In the genomic region with DNA sequence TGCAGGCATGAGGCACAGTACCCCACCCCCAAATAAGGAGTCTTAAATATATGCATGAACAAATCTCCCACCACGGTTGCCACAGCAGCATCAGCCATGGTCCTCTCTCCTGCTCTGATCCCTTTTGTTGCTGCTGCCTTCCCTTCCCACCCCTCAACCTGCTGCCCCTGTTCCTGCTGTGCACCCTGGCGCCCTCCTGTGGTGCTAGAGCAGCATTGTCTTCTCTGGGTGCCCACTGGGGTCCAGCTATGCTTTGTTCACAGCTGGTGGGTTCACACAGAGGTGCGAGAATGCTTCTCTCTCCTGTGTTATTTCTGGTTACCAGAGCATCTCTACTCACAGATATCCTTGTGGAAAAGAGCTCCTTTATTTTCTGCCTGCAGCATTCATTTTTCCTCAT, we compare ENCODE assay signal across 10 cellular contexts.
DNase-seq lines count a peak whose midpoint lies in the region; ATAC-seq, FAIRE-seq and TF ChIP-seq lines count a peak whose summit lies in the region.
"Had no signal": no experiment of that assay in that cellular context is flagged by ENCODE, and none has a peak within 500 bp of the region (broad histone marks: within the 10 kb centered on the region; RNA-seq: fewer than 3 reads in every experiment).

No MANE protein-coding gene starts in this region.

- peak in 1 of 2 donors; percentile 26 for ATAC-seq in activated T-cell treated with anti-CD3 and anti-CD28 coated beads, Interleukin-2, amount 50 U/mL, for 72 hours (replicated peaks in 1 of 2)
- no peak for ATAC-seq in aorta (ENCODE audit: low FRiP score)

- no peaks in the 10 kb centered on the region for H3K27me3 Mint-ChIP-seq in activated T-cell treated with anti-CD3 and anti-CD28 coated beads, Interleukin-2, amount 50 U/mL, for 72 hours (ENCODE audit: low read depth)

- DNase-seq in activated T-cell treated with anti-CD3 and anti-CD28 coated beads, Interleukin-2, amount 50 U/mL, for 72 hours: peak; percentile 19 to 27
- DNase-seq in activated T-cell treated with anti-CD3 and anti-CD28 coated beads for 4 hours (no peak), M059J (ENCODE audit: low read depth) (peak; percentile 2), colonic mucosa (peak; percentile 23), small intestine (peak; percentile 5), aorta (no peak), ureter (ENCODE audit: low spot score) (no peak), cardiac septum (ENCODE audit: low spot score) (no peak)

- WGBS in small intestine, 3 donors: 47 to 63% (median 60%) methylated on average over 3 of the region's 3 CpGs
- WGBS in aorta, 2 donors: 19 to 27% methylated on average over 3 of the region's 3 CpGs

- no peak overlapping the region for H3K27ac Mint-ChIP-seq in activated T-cell treated with anti-CD3 and anti-CD28 coated beads, Interleukin-2, amount 50 U/mL, for 72 hours
- H3K27ac Mint-ChIP-seq: activated T-helper 2 cell treated with anti-CD3 and anti-CD28 coated beads, Interferon-gamma antibody, Interleukin-2, Interleukin-4, amounts not matched to agents 10 μg/mL and 5 μg/mL and 100 μg/mL, durations not matched to agents 14 hours and 24 hours and 36 hours; memory B cell had no signal

- no peaks in the 10 kb centered on the region for H3K36me3 ChIP-seq in colonic mucosa
- peaks cover 0 to 2% of the 10 kb centered on the region in 2 donors for H3K36me3 ChIP-seq in small intestine (ENCODE audit: control insufficient read depth in 2 of 2, insufficient read depth in 2 of 2, low read length in 2 of 2)
- peaks cover 1 to 2% of the 10 kb centered on the region in 2 donors for H3K36me3 ChIP-seq in aorta (ENCODE audit: control insufficient read depth in 1 of 2, insufficient read depth in 2 of 2, low read length in 1 of 2)

- no peak overlapping the region for H3K9ac ChIP-seq in colonic mucosa (ENCODE audit: low read depth in 2 of 2, low read length in 2 of 2)

- H3K9me3 Mint-ChIP-seq in activated T-cell treated with anti-CD3 and anti-CD28 coated beads, Interleukin-2, amount 50 U/mL, for 72 hours: no peaks in the 10 kb centered on the region
- H3K9me3 Mint-ChIP-seq: activated T-helper 2 cell treated with anti-CD3 and anti-CD28 coated beads, Interferon-gamma antibody, Interleukin-2, Interleukin-4, amounts not matched to agents 10 μg/mL and 5 μg/mL and 100 μg/mL, durations not matched to agents 14 hours and 24 hours and 36 hours had no signal

- H3K4me3 ChIP-seq in colonic mucosa (no peak overlapping the region), small intestine (ENCODE audit: low read depth in 1 of 2, low read length in 2 of 2) (no peak overlapping the region), aorta (ENCODE audit: low read length in 2 of 2) (no peak overlapping the region)

- H3K27ac ChIP-seq in colonic mucosa (no peak overlapping the region), small intestine (ENCODE audit: low read depth in 1 of 2, low read length in 1 of 2) (no peak overlapping the region), aorta (ENCODE audit: low read depth in 1 of 2, low read length in 2 of 2) (no peak overlapping the region)

- H3K4me1 ChIP-seq in colonic mucosa (no peaks in the 10 kb centered on the region), small intestine (ENCODE audit: control insufficient read depth in 2 of 2, insufficient read depth in 1 of 2, low read depth in 1 of 2, low read length in 1 of 2) (no peaks in the 10 kb centered on the region), aorta (ENCODE audit: control insufficient read depth in 1 of 2, insufficient read depth in 2 of 2, low read length in 2 of 2) (no peaks in the 10 kb centered on the region)

- no peak for FAIRE-seq in small intestine (lab: Jason Lieb, UNC)

- no peaks in the 10 kb centered on the region for H3K27me3 ChIP-seq in colonic mucosa
- no peaks in the 10 kb centered on the region for H3K27me3 ChIP-seq in small intestine (ENCODE audit: control insufficient read depth in 2 of 2, insufficient read depth in 2 of 2, low read length in 2 of 2)
- no peaks in the 10 kb centered on the region for H3K27me3 ChIP-seq in aorta (ENCODE audit: control insufficient read depth in 1 of 2, insufficient read depth in 2 of 2, low read length in 1 of 2)

- peaks cover 5% of the 10 kb centered on the region for H3K4me1 Mint-ChIP-seq in activated T-cell treated with anti-CD3 and anti-CD28 coated beads, Interleukin-2, amount 50 U/mL, for 72 hours (ENCODE audit: low read depth)
- H3K4me1 Mint-ChIP-seq: memory B cell had no signal

- no peaks in the 10 kb centered on the region for H3K9me3 ChIP-seq in colonic mucosa
- no peaks in the 10 kb centered on the region for H3K9me3 ChIP-seq in small intestine (ENCODE audit: control insufficient read depth, low read depth)
- H3K9me3 ChIP-seq in aorta (ENCODE audit: control insufficient read depth, low read length): no peaks in the 10 kb centered on the region

- H3K36me3 Mint-ChIP-seq in activated T-cell treated with anti-CD3 and anti-CD28 coated beads, Interleukin-2, amount 50 U/mL, for 72 hours (ENCODE audit: insufficient read depth in 2 of 2): no peaks in the 10 kb centered on the region
- H3K36me3 Mint-ChIP-seq: memory B cell had no signal

- no peak overlapping the region for H3K4me3 Mint-ChIP-seq in activated T-cell treated with anti-CD3 and anti-CD28 coated beads, Interleukin-2, amount 50 U/mL, for 72 hours
- H3K4me3 Mint-ChIP-seq: memory B cell had no signal

- no peak for TF ChIP-seq CTCF in colonic mucosa (IDR thresholded peaks at IDR 0.05)

- intact Hi-C loops in colonic mucosa (cut with DNase I) (no loop called here), aorta (cut with DNase I) (no loop called here), cardiac septum (cut with DNase I) (no loop called here)

Comparison
In these comparisons a context has a peak if more than half of its experiments do, and no peak if none do; other contexts are left out.
1. DNase-seq: peak in activated T-cell treated with anti-CD3 and anti-CD28 coated beads, Interleukin-2, amount 50 U/mL, for 72 hours (2 of 2), M059J (single experiment), colonic mucosa (single experiment) and small intestine (single experiment); none in activated T-cell treated with anti-CD3 and anti-CD28 coated beads for 4 hours (single experiment), aorta (0 of 2), ureter (single experiment) and cardiac septum (single experiment).